8 cellular contexts compared by ENCODE assay signal in genomic region chr11:123659956-123660355, GRCh38. TPM values are rescaled to one million over a fixed set of nuclear protein-coding genes. Genes with fewer than 3 reads are reported as not detected.
DNase-seq lines count a peak whose midpoint lies in the region; ATAC-seq lines count a peak whose summit lies in the region.
"Not testable (repeated sequence)": the region's sequence is repeated elsewhere in the genome, so short reads cannot be mapped to it uniquely, and the experiment has no call there.

No MANE protein-coding gene starts in this region.

- ATAC-seq in GM18517 (IDR thresholded peaks at IDR 0.05; ENCODE audit: unreplicated experiment) = peak; percentile 75
- ATAC-seq in GM21367 (IDR thresholded peaks at IDR 0.05; ENCODE audit: unreplicated experiment) = peak; percentile 68
- ATAC-seq in HG02852 (IDR thresholded peaks at IDR 0.05; ENCODE audit: unreplicated experiment) = peak; percentile 97
- ATAC-seq in HG03378 (IDR thresholded peaks at IDR 0.05; ENCODE audit: unreplicated experiment) = peak; percentile 98
- peak; percentile 81 for ATAC-seq in central memory CD8-positive, alpha-beta T cell (replicated peaks; ENCODE audit: extremely low read depth, poor library complexity, severe bottlenecking)

- peaks cover 19% of the 10 kb centered on the region for H3K27me3 Mint-ChIP-seq in activated CD4-positive, alpha-beta T cell treated with anti-CD3 and anti-CD28 coated beads, Interleukin-2, amount 10 ng/mL, durations not matched to agents 24 days and 14 days
- H3K27me3 Mint-ChIP-seq in central memory CD8-positive, alpha-beta T cell = peaks cover 25% of the 10 kb centered on the region

- not testable (repeated sequence) for H4K20me1 ChIP-seq in BLaER1 treated with 17β-estradiol and CSF1 and Interleukin-3, amounts not matched to agents 10 nM and 100 nM

- peak; percentile 51 for DNase-seq in NAMALWA (ENCODE audit: low spot score)
- peak; percentile 81 for DNase-seq in activated CD4-positive, alpha-beta T cell treated with anti-CD3 and anti-CD28 coated beads, Interleukin-2, amount 10 ng/mL, durations not matched to agents 24 days and 14 days
- DNase-seq in central memory CD8-positive, alpha-beta T cell (ENCODE audit: low spot score in 2 of 2) = not testable (repeated sequence)

- H3K9me3 Mint-ChIP-seq in activated CD4-positive, alpha-beta T cell treated with anti-CD3 and anti-CD28 coated beads, Interleukin-2, amount 10 ng/mL, durations not matched to agents 24 days and 14 days = peaks cover 15% of the 10 kb centered on the region
- peaks cover 21% of the 10 kb centered on the region for H3K9me3 Mint-ChIP-seq in central memory CD8-positive, alpha-beta T cell

- not testable (repeated sequence) for H3K36me3 Mint-ChIP-seq in activated CD4-positive, alpha-beta T cell treated with anti-CD3 and anti-CD28 coated beads, Interleukin-2, amount 10 ng/mL, durations not matched to agents 24 days and 14 days (ENCODE audit: low read depth); central memory CD8-positive, alpha-beta T cell (ENCODE audit: insufficient read depth)

- H3K4me1 ChIP-seq in BLaER1 treated with 17β-estradiol and CSF1 and Interleukin-3, amounts not matched to agents 10 nM and 100 nM = peaks cover 16 to 25% (median 21%) of the 10 kb centered on the region in 10 experiments; a peak in 19 of 20 replicates

- H3K9ac ChIP-seq in BLaER1 treated with 17β-estradiol and CSF1 and Interleukin-3, amounts not matched to agents 10 nM and 100 nM = not testable (repeated sequence)

- not testable (repeated sequence) for H3K4me3 Mint-ChIP-seq in activated CD4-positive, alpha-beta T cell treated with anti-CD3 and anti-CD28 coated beads, Interleukin-2, amount 10 ng/mL, durations not matched to agents 24 days and 14 days; central memory CD8-positive, alpha-beta T cell

- peak overlapping the region; percentile 15 to 64 (median 50); a peak in 21 of 22 replicates for H3K4me2 ChIP-seq in BLaER1 treated with 17β-estradiol and CSF1 and Interleukin-3, amounts not matched to agents 10 nM and 100 nM

- H3K4me3 ChIP-seq in BLaER1 treated with 17β-estradiol and CSF1 and Interleukin-3, amounts not matched to agents 10 nM and 100 nM = peak overlapping the region in 1 of 10 experiments; percentile 25; a peak in 3 of 20 replicates

- H3K27me3 ChIP-seq in BLaER1 treated with 17β-estradiol and CSF1 and Interleukin-3, amounts not matched to agents 10 nM and 100 nM = not testable (repeated sequence)

- not testable (repeated sequence) for H3K4me1 Mint-ChIP-seq in activated CD4-positive, alpha-beta T cell treated with anti-CD3 and anti-CD28 coated beads, Interleukin-2, amount 10 ng/mL, durations not matched to agents 24 days and 14 days; central memory CD8-positive, alpha-beta T cell

- H3K27ac Mint-ChIP-seq in activated CD4-positive, alpha-beta T cell treated with anti-CD3 and anti-CD28 coated beads, Interleukin-2, amount 10 ng/mL, durations not matched to agents 24 days and 14 days = peak overlapping the region; percentile 10
- H3K27ac Mint-ChIP-seq in central memory CD8-positive, alpha-beta T cell (ENCODE audit: low read depth) = not testable (repeated sequence)

- peaks cover 54 to 83% (median 66%) of the 10 kb centered on the region in 11 experiments for H3K9me3 ChIP-seq in BLaER1 treated with 17β-estradiol and CSF1 and Interleukin-3, amounts not matched to agents 10 nM and 100 nM (replicated peaks in 1 of 11)

- H3K36me3 ChIP-seq in BLaER1 treated with 17β-estradiol and CSF1 and Interleukin-3, amounts not matched to agents 10 nM and 100 nM = not testable (repeated sequence)

- intact Hi-C loops in activated CD4-positive, alpha-beta T cell treated with anti-CD3 and anti-CD28 coated beads, Interleukin-2, amount 10 ng/mL, durations not matched to agents 24 days and 14 days (cut with micrococcal nuclease) = loop anchor here (10.0 kb wide), 1 partner anchor 685 kb away; no protein-coding TSS in a partner anchor

- H3K27ac ChIP-seq in BLaER1 treated with 17β-estradiol and CSF1 and Interleukin-3, amounts not matched to agents 10 nM and 100 nM = peak overlapping the region in 10 of 11 experiments; percentile 8 to 66 (median 58); a peak in 20 of 22 replicates

RNA-seq across cellular contexts. Expression of gene SCN3B, which starts 5.5 kb away (rescaled TPM):
- total RNA-seq in activated CD4-positive, alpha-beta T cell treated with anti-CD3 and anti-CD28 coated beads, Interleukin-2, amount 10 ng/mL, durations not matched to agents 24 days and 14 days = not detected in 2 replicates
